Comparison of ENCODE assay signal across 8 cellular contexts in genomic region chr2:84906900-84907714, GRCh38. TPM values are rescaled to one million over a fixed set of nuclear protein-coding genes. Genes with fewer than 3 reads are reported as not detected.
DNase-seq lines count a peak whose midpoint lies in the region; ATAC-seq and TF ChIP-seq lines count a peak whose summit lies in the region.

No MANE protein-coding gene starts in this region.

- peak; percentile 37 for TF ChIP-seq POLR2A in right lobe of liver (IDR thresholded peaks at IDR 0.05)
- TF ChIP-seq POLR2A in stomach (IDR thresholded peaks at IDR 0.05), result no peak

- DNase-seq in GM04504 (ENCODE audit: low read depth), result peak; percentile 66
- peak; percentile 84 for DNase-seq in M059J (ENCODE audit: low read depth)
- peak; percentile 41 for DNase-seq in effector CD4-positive, alpha-beta T cell
- DNase-seq in right lobe of liver, result peak; percentile 56 to 74 (median 61)
- no peak for DNase-seq in stomach
- no peak for DNase-seq in NCI-H2107 (lab: John Stamatoyannopoulos, UW)

- TF ChIP-seq CTCF in WI38 (IDR thresholded peaks at IDR 0.05; ENCODE audit: low read depth, low read length) (no peak), right lobe of liver (IDR thresholded peaks at IDR 0.05) (no peak), stomach (IDR thresholded peaks at IDR 0.05) (no peak)

- peak overlapping the region; percentile 79 to 99 (median 82) for H3K27ac ChIP-seq in right lobe of liver
- H3K27ac ChIP-seq in stomach, result peak overlapping the region; percentile 95 to 99 (median 96)

- H3K4me3 ChIP-seq in WI38 (ENCODE audit: low read depth, low read length), result peak overlapping the region; percentile 96
- H3K4me3 ChIP-seq in right lobe of liver, result peak overlapping the region; percentile 81 to 97 (median 95)
- H3K4me3 ChIP-seq in stomach, result peak overlapping the region; percentile 78 to 92 (median 83)

- ATAC-seq in GM21737 (IDR thresholded peaks at IDR 0.05; ENCODE audit: unreplicated experiment) (peak; percentile 44), right lobe of liver (peak; percentile 30 to 52 (median 40))

- whole genome bisulfite sequencing in right lobe of liver (ENCODE audit: insufficient coverage, low coverage, low lambda C conversion rate, missing lambda C conversion rate), result 33% methylated on average over 14 of the region's 15 CpGs
- 5 to 16% (median 12%) methylated on average over 15 of the region's 15 CpGs for WGBS in stomach, 5 donors

- no peaks in the 10 kb centered on the region for H3K36me3 ChIP-seq in right lobe of liver
- H3K36me3 ChIP-seq in stomach, result no peaks in the 10 kb centered on the region

- no peaks in the 10 kb centered on the region for H3K27me3 ChIP-seq in right lobe of liver
- H3K27me3 ChIP-seq in stomach, result no peaks in the 10 kb centered on the region

- no peak for TF ChIP-seq EP300 in stomach (IDR thresholded peaks at IDR 0.05)

- no peaks in the 10 kb centered on the region for H3K9me3 ChIP-seq in right lobe of liver
- H3K9me3 ChIP-seq in stomach, result no peaks in the 10 kb centered on the region

- intact Hi-C loops in right lobe of liver (cut with DNase I), result no loop called here
- intact Hi-C loops in stomach (cut with DNase I; ENCODE audit: low total_unique reads), result no loop called here

- H3K4me1 ChIP-seq in right lobe of liver, result no peaks in the 10 kb centered on the region
- H3K4me1 ChIP-seq in stomach, result peaks cover 7 to 30% (median 22%) of the 10 kb centered on the region in 4 donors

RNA-seq across cellular contexts. Expression of gene TMSB10, which starts 1.7 kb away (rescaled TPM):
- 7,017 and 9,457 TPM in 2 replicates for total RNA-seq in M059J (2014; rRNA removed; shearing (Covaris generic))
- 100 to 1,000 TPM in 5 of 6 experiments, 10 to 100 TPM in 1; 77.3 to 814 (median 270) TPM for total RNA-seq in right lobe of liver
- 1,000 to 10,000 TPM in 3 of 5 donors, 100 to 1,000 TPM in 2; 504 to 5,821 (median 1,954) TPM for total RNA-seq in stomach
- polyA plus RNA-seq in stomach, result 1,000 to 10,000 TPM; 1,773 to 3,520 (median 2,373) TPM

RNA-seq across cellular contexts. Expression of gene TRABD2A, which starts 26.2 kb away (rescaled TPM):
- 0.81 and 3.7 TPM in 2 replicates for total RNA-seq in M059J (2014; rRNA removed; shearing (Covaris generic))
- total RNA-seq in right lobe of liver, result 1 to 10 TPM in 1 of 6 experiments, under 1 TPM in 4, not detected in 1; 0.20 to 2.4 (median 0.43) TPM
- total RNA-seq in stomach, result 100 to 1,000 TPM in 1 of 5 donors, 10 to 100 TPM in 1, 1 to 10 TPM in 1, under 1 TPM in 2; 0.29 to 109 (median 1.3) TPM
- under 1 TPM in 2 of 3 donors, not detected in 1; 0.48 to 0.50 TPM for polyA plus RNA-seq in stomach

Comparison
In these comparisons a context has a peak if more than half of its experiments do, and no peak if none do; other contexts are left out.
1. DNase-seq: peak in GM04504 (single experiment), M059J (single experiment), effector CD4-positive, alpha-beta T cell (single experiment) and right lobe of liver (3 of 3); none in stomach (single experiment) and NCI-H2107 (single experiment).
2. Peak in every context shown above with its lines, with median percentiles within 50 percentile points of each other: H3K4me3 ChIP-seq.